8 cellular contexts compared by ENCODE assay signal in the genomic region with DNA sequence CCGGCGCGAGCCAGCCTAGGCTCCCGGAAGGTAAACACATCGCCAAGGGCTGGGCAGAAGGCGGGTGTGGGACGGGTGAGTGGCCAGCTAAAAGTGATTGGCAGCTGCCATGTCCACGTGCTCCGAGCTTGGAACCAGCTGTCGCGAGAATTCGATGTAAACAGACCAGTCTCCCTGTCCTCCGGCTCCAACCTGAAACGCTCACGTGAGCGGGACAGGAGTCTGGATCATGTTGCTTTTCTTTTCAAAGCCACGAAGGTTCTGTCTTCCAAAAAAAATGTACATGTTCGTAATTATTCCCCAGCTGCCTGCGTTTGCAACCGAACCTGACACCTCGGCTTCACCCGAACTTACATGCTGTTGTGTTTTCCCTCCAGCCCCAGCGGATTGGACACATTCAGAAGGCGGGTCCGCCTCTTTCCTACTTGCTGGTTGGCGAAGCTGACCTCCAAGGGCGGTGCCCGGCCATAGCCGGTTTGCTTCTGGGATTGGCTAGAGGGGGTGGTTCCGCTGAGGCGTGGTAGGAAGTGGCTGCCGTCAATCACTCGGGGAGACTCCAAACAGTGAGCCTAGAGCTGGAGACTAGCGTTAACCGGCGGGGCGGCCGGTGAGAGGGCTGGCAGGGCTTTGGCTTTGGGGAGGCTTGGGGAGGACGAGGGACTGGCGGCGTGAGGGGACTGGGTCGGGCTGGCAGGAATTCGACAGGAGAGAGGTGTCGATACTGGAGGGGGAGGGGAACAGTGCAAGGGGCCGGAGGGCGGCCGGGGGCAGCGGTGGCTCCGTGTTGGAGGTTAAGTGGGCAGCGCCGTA. TPM values are rescaled to one million over a fixed set of nuclear protein-coding genes. Genes with fewer than 3 reads are reported as not detected.
DNase-seq lines count a peak whose midpoint lies in the region; ATAC-seq, FAIRE-seq and TF ChIP-seq lines count a peak whose summit lies in the region.

A gene (plus strand): TSS at position 544 of the 810 bp plus-strand sequence.

- H3K27ac Mint-ChIP-seq in T-cell, result peak within 1 kb of the TSS; percentile 93 to 99

- no peak for TF ChIP-seq CTCF in upper lobe of right lung (IDR thresholded peaks at IDR 0.05)

- peak; percentile 96 for ATAC-seq in HG02840 (IDR thresholded peaks at IDR 0.05; ENCODE audit: low FRiP score, unreplicated experiment)
- ATAC-seq in T-cell (replicated peaks in 1 of 4), result peak; percentile 93 to 97 (median 94)
- peak; percentile 98 to 99 for ATAC-seq in left cardiac atrium
- ATAC-seq in upper lobe of right lung, result peak; percentile 98

- peak within 1 kb of the TSS; percentile 92 to 99 (median 96) for H3K4me3 Mint-ChIP-seq in T-cell

- H3K27me3 ChIP-seq in upper lobe of right lung, result no peaks in the 10 kb centered on the region

- intact Hi-C loops in left cardiac atrium (cut with DNase I), result no loop called here
- intact Hi-C loops in posterior vena cava (cut with DNase I), result no loop called here
- intact Hi-C loops in upper lobe of right lung (cut with DNase I), result no loop called here

- H3K27ac ChIP-seq in upper lobe of right lung, result peak within 1 kb of the TSS; percentile 75

- peaks cover 4% of the 10 kb centered on the region for H3K4me1 ChIP-seq in upper lobe of right lung

- no peaks in the 10 kb centered on the region for H3K9me3 ChIP-seq in upper lobe of right lung

- peak within 1 kb of the TSS; percentile 82 for H3K4me3 ChIP-seq in upper lobe of right lung

- H3K36me3 Mint-ChIP-seq in T-cell, result peaks cover 5% of the 10 kb centered on the region

- H3K9me3 Mint-ChIP-seq in T-cell, result peaks cover 0 to 3% (median 0%) of the 10 kb centered on the region in 3 donors

- CTCF ChIA-PET in T-cell (lab: Charles Lee), result interaction anchor here (0.5 to 1.2 kb wide), 3 partner anchors 78 to 1389 kb away, joined by 3 to 4 read pairs (median 3); a partner anchor contains a TSS

- H3K27me3 Mint-ChIP-seq in T-cell, result no peaks in the 10 kb centered on the region

- POLR2A ChIA-PET in T-cell (lab: Charles Lee), result interaction anchor here (0.5 to 1.3 kb wide), 5 partner anchors 10 to 285 kb away, joined by 3 to 7 read pairs (median 4); a partner anchor contains a TSS

- DNase-seq in GM12891 (ENCODE audit: insufficient read length, low spot score) (peak; percentile 96), NCI-H1436 treated with DMSO at 0.1 percent for 48 hours (lab: John Stamatoyannopoulos, UW) (peak; percentile 99), T-cell (peak; percentile 88 to 99 (median 97)), amniotic epithelial cell (ENCODE audit: low read depth) (peak; percentile 99), left cardiac atrium (peak; percentile 99), posterior vena cava (ENCODE audit: low spot score) (peak; percentile 99), upper lobe of right lung (peak; percentile 98)

- H3K36me3 ChIP-seq in upper lobe of right lung, result no peaks in the 10 kb centered on the region

- peak; percentile 98 for FAIRE-seq in GM12891 (lab: Jason Lieb, UNC)

- peaks cover 18 to 22% (median 21%) of the 10 kb centered on the region in 3 donors for H3K4me1 Mint-ChIP-seq in T-cell

- peak; percentile 75; the same call in 1 of the 2 replicates for TF ChIP-seq POLR2A in GM12891 (IDR thresholded peaks at IDR 0.05; ENCODE audit: low read depth, low read length)

TF ChIP-seq in GM12891, 5 proteins besides CTCF, POLR2A, EP300 and RAD21:
- TF ChIP-seq TAF1 (IDR thresholded peaks at IDR 0.05; ENCODE audit: low read depth, low read length), result peak; percentile 15; the same call in 1 of the 2 replicates
- no peak for TF ChIP-seq POU2F2 (IDR thresholded peaks at IDR 0.05; ENCODE audit: low read depth, low read length)
- TF ChIP-seq PAX5 (IDR thresholded peaks at IDR 0.05; ENCODE audit: insufficient read depth, low read length, severe bottlenecking), result no peak
- peak; percentile 56 for TF ChIP-seq POLR2AphosphoS5 (IDR thresholded peaks at IDR 0.05; ENCODE audit: low read depth, low read length)
- peak; percentile 31; the same call in 1 of the 2 replicates for TF ChIP-seq SPI1 (IDR thresholded peaks at IDR 0.05; ENCODE audit: low read depth, low read length)

RNA-seq across cellular contexts. Expression of the gene that starts here (rescaled TPM):
- 3.5 TPM for polyA plus RNA-seq in GM12891 (2012; ENCODE audit: low read depth, missing spikeins)
- total RNA-seq in T-cell, result 10 to 100 TPM; 33.8 to 57.8 (median 38.1) TPM
- 10 to 100 TPM; 14.7 to 17.5 TPM for total RNA-seq in left cardiac atrium
- 10 to 100 TPM; 22.5 to 23.6 TPM for total RNA-seq in posterior vena cava
- total RNA-seq in upper lobe of right lung, result 23.5 TPM

Comparison
In these comparisons a context has a peak if more than half of its experiments do, and no peak if none do; other contexts are left out.
1. Peak in every context shown above with its lines: DNase-seq, ATAC-seq, H3K4me3 ChIP-seq and H3K27ac ChIP-seq.